In the genomic region with DNA sequence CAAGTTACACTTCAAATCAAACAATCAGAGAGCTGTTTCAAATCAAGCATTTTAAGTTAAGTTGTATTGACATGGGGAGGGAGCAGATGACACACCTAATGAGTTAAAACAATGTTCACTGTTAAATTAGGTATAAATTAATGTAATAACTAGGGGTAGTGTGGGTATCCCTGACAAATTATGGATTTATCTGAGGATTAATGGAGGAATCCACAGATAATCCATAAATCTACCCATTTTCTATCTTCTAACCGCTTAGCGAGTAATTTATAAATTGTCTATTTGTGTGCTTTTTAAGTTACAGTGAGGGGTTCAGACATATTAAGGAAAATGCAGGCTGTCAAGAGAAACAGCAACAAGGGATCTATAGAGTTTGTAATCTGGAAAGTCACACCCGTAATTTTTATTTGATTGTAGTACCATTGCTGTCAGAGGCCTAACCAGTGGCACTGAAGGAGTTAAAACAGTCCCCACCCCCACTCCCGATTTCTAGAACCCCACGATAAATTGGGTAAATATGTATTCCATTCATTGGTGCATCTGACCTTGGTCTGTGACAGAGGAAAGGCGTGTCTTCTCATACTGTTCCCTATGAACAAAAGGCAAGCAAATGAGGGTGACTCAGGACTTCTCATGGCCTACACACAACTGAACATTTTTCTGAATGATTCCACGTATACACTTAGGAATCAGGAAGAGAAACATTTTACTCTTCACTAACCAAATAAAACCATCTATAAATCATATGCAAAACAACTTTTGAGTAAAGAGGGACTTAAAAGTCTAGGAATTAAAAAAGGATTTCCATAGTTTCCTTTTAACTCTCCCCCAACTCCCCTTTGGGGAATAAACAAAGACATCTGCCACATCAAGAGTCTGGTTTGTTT, we compare ENCODE assay signal across 8 cellular contexts. TPM values are rescaled to one million over a fixed set of nuclear protein-coding genes. Genes with fewer than 3 reads are reported as not detected.
DNase-seq lines count a peak whose midpoint lies in the region; ATAC-seq and TF ChIP-seq lines count a peak whose summit lies in the region.

No MANE protein-coding gene starts in this region.

- H3K9ac ChIP-seq in parathyroid adenoma, result no peak overlapping the region
- no peak overlapping the region for H3K9ac ChIP-seq in neuronal stem cell (ENCODE audit: low read depth, low read length, poor library complexity)

- H3K14ac ChIP-seq in neuronal stem cell (ENCODE audit: low read length), result no peak overlapping the region

- H3K36me3 Mint-ChIP-seq in activated CD4-positive, alpha-beta memory T cell treated with anti-CD3 and anti-CD28 coated beads for 36 hours, result peaks cover 49% of the 10 kb centered on the region

- H3K79me2 ChIP-seq in parathyroid adenoma, result peaks cover 18% of the 10 kb centered on the region

- no peak overlapping the region for H3K23ac ChIP-seq in neuronal stem cell (ENCODE audit: low read depth, low read length, poor library complexity)

- H3K36me3 ChIP-seq in parathyroid adenoma (ENCODE audit: control insufficient read depth, insufficient read depth, low read length) (peaks cover 16% of the 10 kb centered on the region), neuronal stem cell (replicated peaks in 1 of 2; ENCODE audit: control insufficient read depth in 2 of 2, insufficient read depth in 2 of 2, low read length in 2 of 2) (peaks cover 3 to 61% of the 10 kb centered on the region in 2 donors)

- H3K27me3 Mint-ChIP-seq in activated CD4-positive, alpha-beta memory T cell treated with anti-CD3 and anti-CD28 coated beads for 36 hours, result no peaks in the 10 kb centered on the region

- DNase-seq in AG04450 (ENCODE audit: low read depth, low spot score) (peak; percentile 86), GM13977 (ENCODE audit: low spot score) (peak; percentile 65), NCI-H345 treated with DMSO at 0.1 percent for 48 hours (lab: John Stamatoyannopoulos, UW; ENCODE audit: unreplicated experiment) (peak; percentile 62), fibroblast of pulmonary artery (ENCODE audit: low read depth) (peak; percentile 95), neuronal stem cell (ENCODE audit: low spot score) (no peak)
- peak; percentile 49 for DNase-seq in activated CD4-positive, alpha-beta memory T cell treated with anti-CD3 and anti-CD28 coated beads for 36 hours

- H2AK5ac ChIP-seq in neuronal stem cell (ENCODE audit: low read depth, low read length), result no peak overlapping the region

- WGBS in neuronal stem cell (ENCODE audit: extremely low coverage in 2 of 2, insufficient read length in 2 of 2, insufficient replicate concordance in 1 of 2), 2 donors, result no CpG with 5 or more reads among the region's 7 CpGs

- H2BK5ac ChIP-seq in neuronal stem cell (ENCODE audit: low read length), result no peak overlapping the region

- ATAC-seq in HG02798 (IDR thresholded peaks at IDR 0.05; ENCODE audit: poor library complexity, unreplicated experiment), result no peak

- peak overlapping the region; percentile 63 for H3K4me3 Mint-ChIP-seq in activated CD4-positive, alpha-beta memory T cell treated with anti-CD3 and anti-CD28 coated beads for 36 hours

- H3K4me1 ChIP-seq in parathyroid adenoma (peaks cover 19% of the 10 kb centered on the region), neuronal stem cell (ENCODE audit: control insufficient read depth in 2 of 2, insufficient read depth in 1 of 2, low read depth in 1 of 2, low read length in 2 of 2) (peaks cover 11 to 53% of the 10 kb centered on the region in 2 donors)

- H2BK12ac ChIP-seq in neuronal stem cell (ENCODE audit: low read length), result no peak overlapping the region

- no peak overlapping the region for H4K8ac ChIP-seq in neuronal stem cell (ENCODE audit: low read depth, low read length)

- H3K27ac Mint-ChIP-seq in activated CD4-positive, alpha-beta memory T cell treated with anti-CD3 and anti-CD28 coated beads for 36 hours, result peak overlapping the region; percentile 100

- peaks cover 57% of the 10 kb centered on the region for H3K4me1 Mint-ChIP-seq in activated CD4-positive, alpha-beta memory T cell treated with anti-CD3 and anti-CD28 coated beads for 36 hours (ENCODE audit: low read depth)

- H3K27ac ChIP-seq in AG04450 (ENCODE audit: low read depth, low read length) (peak overlapping the region; percentile 87), parathyroid adenoma (peak overlapping the region; percentile 99), neuronal stem cell (replicated peaks; ENCODE audit: low read length) (no peak overlapping the region)

- H3K27me3 ChIP-seq in AG04450 (ENCODE audit: control insufficient read depth, insufficient read depth, low read length), result no peaks in the 10 kb centered on the region
- no peaks in the 10 kb centered on the region for H3K27me3 ChIP-seq in parathyroid adenoma (ENCODE audit: control insufficient read depth, insufficient read depth, low read length)
- no peaks in the 10 kb centered on the region for H3K27me3 ChIP-seq in neuronal stem cell (ENCODE audit: control insufficient read depth in 3 of 3, insufficient read depth in 3 of 3, low read depth in 1 of 3, low read length in 3 of 3)

- CTCF ChIA-PET in AG04450 (lab: Charles Lee), result interaction anchor here (0.8 to 3.5 kb wide), 5 partner anchors 9 to 141 kb away, joined by 3 to 27 read pairs (median 14); no protein-coding TSS in a partner anchor
- CTCF ChIA-PET in activated CD4-positive, alpha-beta memory T cell treated with anti-CD3 and anti-CD28 coated beads for 36 hours (lab: Charles Lee), result interaction anchor here (0.7 to 5.5 kb wide), 5 partner anchors 12 to 481 kb away, joined by 3 to 35 read pairs (median 9); no protein-coding TSS in a partner anchor

- in situ Hi-C loops in GM13977 (cut with MboI; ENCODE audit: low pct_unique_long_range_greater_than_20kb, low sequenced_read_pairs, unreplicated experiment), result no loop called here

- H3K9me3 Mint-ChIP-seq in activated CD4-positive, alpha-beta memory T cell treated with anti-CD3 and anti-CD28 coated beads for 36 hours, result no peaks in the 10 kb centered on the region

- H2AFZ ChIP-seq in parathyroid adenoma (no peak overlapping the region), neuronal stem cell (ENCODE audit: low read length) (no peak overlapping the region)

- H3K79me1 ChIP-seq in neuronal stem cell (ENCODE audit: low read depth, low read length), result no peaks in the 10 kb centered on the region

- H3K4me3 ChIP-seq in AG04450 (ENCODE audit: low read depth, low read length), result peak overlapping the region; percentile 43
- H3K4me3 ChIP-seq in fibroblast of pulmonary artery (replicated peaks; ENCODE audit: low read depth, low read length), result peak overlapping the region; percentile 80
- peak overlapping the region; percentile 91 for H3K4me3 ChIP-seq in parathyroid adenoma (ENCODE audit: low read depth, low read length)
- no peak overlapping the region for H3K4me3 ChIP-seq in neuronal stem cell (ENCODE audit: low read length in 2 of 2)

- H3K4ac ChIP-seq in neuronal stem cell (ENCODE audit: low read length), result no peak overlapping the region

- H2BK120ac ChIP-seq in neuronal stem cell (ENCODE audit: low read depth, low read length), result no peak overlapping the region

- no peak for TF ChIP-seq CTCF in AG04450 (IDR thresholded peaks at IDR 0.05; ENCODE audit: low read depth, low read length)
- no peak for TF ChIP-seq CTCF in GM13977 (IDR thresholded peaks at IDR 0.05; ENCODE audit: extremely low read depth, insufficient read depth, missing control alignments)
- TF ChIP-seq CTCF in fibroblast of pulmonary artery (IDR thresholded peaks at IDR 0.05; ENCODE audit: low read length, missing control alignments), result no peak
- TF ChIP-seq CTCF in parathyroid adenoma (IDR thresholded peaks at IDR 0.05), result no peak

- POLR2A ChIA-PET in AG04450 (lab: Yijun Ruan, JAX), result interaction anchor here (1.1 kb wide), 1 partner anchor 107 kb away, joined by 4 read pairs; no protein-coding TSS in a partner anchor
- POLR2A ChIA-PET in activated CD4-positive, alpha-beta memory T cell treated with anti-CD3 and anti-CD28 coated beads for 36 hours (lab: Charles Lee), result interaction anchor here (1.0 to 6.1 kb wide), 4 partner anchors 8 to 240 kb away, joined by 3 to 78 read pairs (median 8); a partner anchor contains a TSS

- H3K9me3 ChIP-seq in AG04450 (ENCODE audit: control insufficient read depth, insufficient read depth, low read length), result peaks cover 3% of the 10 kb centered on the region; the same call in 1 of the 2 replicates
- H3K9me3 ChIP-seq in parathyroid adenoma (ENCODE audit: control insufficient read depth, low read length), result no peaks in the 10 kb centered on the region
- no peaks in the 10 kb centered on the region for H3K9me3 ChIP-seq in neuronal stem cell (replicated peaks in 1 of 2; ENCODE audit: control insufficient read depth in 2 of 2, insufficient read depth in 1 of 2, low read depth in 1 of 2, low read length in 2 of 2)

- H2BK15ac ChIP-seq in neuronal stem cell (ENCODE audit: low read length), result no peak overlapping the region

- no peak overlapping the region for H3K18ac ChIP-seq in neuronal stem cell (ENCODE audit: low read length)

- intact Hi-C loops in activated CD4-positive, alpha-beta memory T cell treated with anti-CD3 and anti-CD28 coated beads for 36 hours (cut with micrococcal nuclease), result loop anchor here (1.0 to 2.0 kb wide), 3 partner anchors 107 to 408 kb away; no protein-coding TSS in a partner anchor

- H3K4me2 ChIP-seq in parathyroid adenoma (ENCODE audit: low read length) (peak overlapping the region; percentile 99), neuronal stem cell (ENCODE audit: insufficient read depth, low read length, poor library complexity, severe bottlenecking) (no peak overlapping the region)

- no peak overlapping the region for H4K91ac ChIP-seq in neuronal stem cell (ENCODE audit: low read depth, low read length, poor library complexity)

RNA-seq across cellular contexts. Expression of a gene that starts 7.4 kb away (rescaled TPM):
- polyA plus RNA-seq in AG04450 (2011; rRNA removed), result 20.3 and 28.6 TPM in 2 replicates
- 38.5 and 53.5 TPM in 2 replicates for polyA minus RNA-seq in AG04450 (2011; rRNA and poly(A)+ RNA removed)
- total RNA-seq in activated CD4-positive, alpha-beta memory T cell treated with anti-CD3 and anti-CD28 coated beads for 36 hours, result 100 to 1,000 TPM; 139 to 147 TPM
- 28.8 TPM for polyA plus RNA-seq in neuronal stem cell (2013, experiment 1 of 2)
- polyA plus RNA-seq in neuronal stem cell (2013, experiment 2 of 2), result 29.3 TPM

Comparison
In these comparisons a context has a peak if more than half of its experiments do, and no peak if none do; other contexts are left out.
1. H3K4me3 ChIP-seq: peak in AG04450 (single experiment), fibroblast of pulmonary artery (single experiment) and parathyroid adenoma (single experiment); none in neuronal stem cell (0 of 2).